In the genomic region with DNA sequence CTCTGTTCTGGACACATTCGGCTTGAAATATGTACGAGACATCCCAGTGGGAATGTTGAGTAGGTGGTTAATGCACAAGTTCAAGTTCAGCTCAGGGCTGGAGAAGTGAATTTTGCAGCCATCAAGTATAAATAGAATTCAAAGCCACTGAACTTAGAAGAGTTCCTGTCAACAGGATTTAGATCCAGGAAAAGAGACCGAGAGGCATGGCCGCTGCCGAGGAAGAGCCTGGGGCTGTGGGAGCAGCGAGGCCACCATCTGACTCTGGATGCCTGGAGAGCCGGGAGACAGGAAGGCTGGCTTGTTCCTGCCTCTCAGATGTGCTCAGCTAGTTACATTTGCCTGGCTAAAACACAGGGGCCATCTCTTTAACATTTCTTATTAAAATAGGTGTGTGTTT, we compare ENCODE assay signal across 17 cellular contexts.
"Had no signal": no experiment of that assay in that cellular context is flagged by ENCODE, and none has a peak within 500 bp of the region (broad histone marks: within the 10 kb centered on the region; RNA-seq: fewer than 3 reads in every experiment).

No MANE protein-coding gene starts in this region.

- H3K4me3 Mint-ChIP-seq: nephron had no signal

- H3K27ac ChIP-seq: heart left ventricle, parathyroid adenoma, prostate gland, spleen, stomach had no signal

- ATAC-seq: heart left ventricle, sciatic nerve had no signal

- H3K27ac Mint-ChIP-seq: nephron had no signal

- H3K27me3 Mint-ChIP-seq: naive B cell had no signal

- DNase-seq: effector memory CD4-positive, alpha-beta T cell; heart left ventricle; hippocampal formation; kidney glomerular epithelial cell; naive B cell; occipital lobe; spleen; stimulated activated CD4-positive, alpha-beta T cell treated with anti-CD3 and anti-CD28 coated beads, Interleukin-15, amount 100 ng/mL, for 24 hours; stimulated activated CD4-positive, alpha-beta T cell treated with anti-CD3 and anti-CD28 coated beads, Interleukin-1b, Interleukin-23, amount 100 ng/mL, for 48 hours; stimulated activated CD4-positive, alpha-beta T cell treated with anti-CD3 and anti-CD28 coated beads, Interleukin-4, amount 100 ng/mL, for 24 hours; stimulated activated naive CD4-positive, alpha-beta T cell; stomach; trophoblast cell had no signal

- H3K4me1 Mint-ChIP-seq: nephron had no signal
